ENCODE assay signal across 1 cellular context in genomic region chr15:98738689-98739411, GRCh38.
TF ChIP-seq lines count a peak whose summit lies in the region.

No MANE protein-coding gene starts in this region.

TF ChIP-seq in WTC11, 78 proteins besides CTCF, POLR2A, EP300 and RAD21 (continued from another document):
- no peak for TF ChIP-seq ARID4B (CRISPR knock-in tag; IDR thresholded peaks at IDR 0.05; ENCODE audit: borderline replicate concordance)
- no peak for TF ChIP-seq KAT7 (CRISPR knock-in tag; IDR thresholded peaks at IDR 0.05; ENCODE audit: borderline replicate concordance)
- TF ChIP-seq EMX1 (CRISPR knock-in tag; IDR thresholded peaks at IDR 0.05), result no peak
- no peak for TF ChIP-seq ZBTB43 (CRISPR knock-in tag; IDR thresholded peaks at IDR 0.05)
- TF ChIP-seq OVOL2 (CRISPR knock-in tag; IDR thresholded peaks at IDR 0.05; ENCODE audit: borderline replicate concordance), result no peak
- TF ChIP-seq ATF1 (CRISPR knock-in tag; IDR thresholded peaks at IDR 0.05), result no peak
- no peak for TF ChIP-seq STAT6 (CRISPR knock-in tag; conservative IDR thresholded peaks at IDR 0.05; ENCODE audit: low read depth)
- no peak for TF ChIP-seq ZNF512 (CRISPR knock-in tag; IDR thresholded peaks at IDR 0.05; ENCODE audit: borderline replicate concordance)
- TF ChIP-seq PRRX2 (CRISPR knock-in tag; IDR thresholded peaks at IDR 0.05), result no peak
